Comparison of ENCODE assay signal across 32 cellular contexts in the genomic region with DNA sequence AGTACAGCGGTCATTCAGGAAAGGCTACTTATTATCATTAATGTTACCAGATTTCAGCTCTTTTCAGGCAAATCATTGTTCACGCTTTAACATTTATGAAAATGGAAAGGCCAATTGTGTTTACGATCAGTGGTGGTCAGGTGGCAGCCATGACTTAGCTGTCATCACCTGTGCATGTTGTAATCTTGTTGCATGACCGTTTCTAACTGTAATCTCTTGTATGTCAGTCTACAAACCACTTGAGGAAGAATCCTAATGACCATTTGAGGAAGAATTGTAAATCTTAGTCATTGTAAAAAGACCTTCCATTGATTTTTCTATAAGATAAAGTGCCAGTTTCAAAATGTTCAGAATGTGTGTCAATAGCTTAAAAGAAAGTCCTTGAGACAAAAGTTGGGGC.
"Had no signal": no experiment of that assay in that cellular context is flagged by ENCODE, and none has a peak within 500 bp of the region (broad histone marks: within the 10 kb centered on the region; RNA-seq: fewer than 3 reads in every experiment).

No MANE protein-coding gene starts in this region.

- H3K36me3 Mint-ChIP-seq: activated CD4-positive, alpha-beta memory T cell treated with anti-CD3 and anti-CD28 coated beads for 36 hours; activated CD8-positive, alpha-beta memory T cell treated with anti-CD3 and anti-CD28 coated beads, Interleukin-2, amount 10 ng/mL, durations not matched to agents 7 days and 5 days; activated naive CD4-positive, alpha-beta T cell treated with anti-CD3 and anti-CD28 coated beads, Interleukin-2, amount 50 U/mL, for 24 hours; activated naive CD8-positive, alpha-beta T cell treated with anti-CD3 and anti-CD28 coated beads for 36 hours; brain had no signal

- DNase-seq: activated CD4-positive, alpha-beta memory T cell treated with anti-CD3 and anti-CD28 coated beads for 36 hours; activated CD4-positive, alpha-beta T cell treated with anti-CD3 and anti-CD28 coated beads for 36 hours; activated CD4-positive, alpha-beta T cell treated with anti-CD3 and anti-CD28 coated beads, Interleukin-2, amount 10 ng/mL, durations not matched to agents 24 days and 14 days; activated CD4-positive, CD25-positive, alpha-beta regulatory T cell; activated CD4-positive, CD25-positive, alpha-beta regulatory T cell treated with anti-CD3 and anti-CD28 coated beads, Interleukin-2, amount 50 U/mL, for 72 hours; activated CD8-positive, alpha-beta memory T cell treated with anti-CD3 and anti-CD28 coated beads, Interleukin-2, amount 10 ng/mL, durations not matched to agents 7 days and 5 days; activated CD8-positive, alpha-beta memory T cell treated with anti-CD3 and anti-CD28 coated beads, Interleukin-2, amount 50 U/mL, for 4 hours; activated CD8-positive, alpha-beta T cell treated with anti-CD3 and anti-CD28 coated beads, Interleukin-2, amount 10 ng/mL, durations not matched to agents 7 days and 5 days; activated effector memory CD4-positive, alpha-beta T cell treated with anti-CD3 and anti-CD28 coated beads, Interleukin-2, amount 50 U/mL, for 16 hours; activated naive CD4-positive, alpha-beta T cell treated with anti-CD3 and anti-CD28 coated beads for 36 hours; activated naive CD8-positive, alpha-beta T cell treated with anti-CD3 and anti-CD28 coated beads for 36 hours; activated naive CD8-positive, alpha-beta T cell treated with anti-CD3 and anti-CD28 coated beads, Interleukin-2, amount 50 U/mL, for 24 hours; activated T-cell treated with anti-CD3 and anti-CD28 coated beads, Interleukin-2, amount 50 U/mL, for 1 hour; activated T-cell treated with anti-CD3 and anti-CD28 coated beads, Interleukin-2, amount 50 U/mL, for 48 hours; adrenal gland; central memory CD4-positive, alpha-beta T cell; cerebellar nuclear complex; colonic mucosa; effector CD8-positive, alpha-beta T cell; esophagus squamous epithelium; foreskin melanocyte; heart right ventricle; T-helper 2 cell had no signal

- H3K4me1 Mint-ChIP-seq: activated CD4-positive, alpha-beta T cell treated with anti-CD3 and anti-CD28 coated beads for 36 hours; activated CD4-positive, alpha-beta T cell treated with anti-CD3 and anti-CD28 coated beads, Interleukin-2, amount 10 ng/mL, durations not matched to agents 24 days and 14 days; activated CD8-positive, alpha-beta memory T cell treated with anti-CD3 and anti-CD28 coated beads, Interleukin-2, amount 10 ng/mL, durations not matched to agents 7 days and 5 days; activated naive CD4-positive, alpha-beta T cell treated with anti-CD3 and anti-CD28 coated beads, Interleukin-2, amount 50 U/mL, for 24 hours; brain had no signal

- H3K4me3 ChIP-seq: adrenal gland, ascending aorta, breast epithelium, cardiac muscle cell, colonic mucosa, esophagus squamous epithelium, gastroesophageal sphincter, heart right ventricle had no signal

- ATAC-seq: activated CD4-positive, alpha-beta T cell treated with anti-CD3 and anti-CD28 coated beads for 36 hours; activated CD8-positive, alpha-beta memory T cell treated with anti-CD3 and anti-CD28 coated beads, Interleukin-2, amount 10 ng/mL, durations not matched to agents 7 days and 5 days; activated CD8-positive, alpha-beta T cell treated with anti-CD3 and anti-CD28 coated beads, Interleukin-2, amount 10 ng/mL, durations not matched to agents 7 days and 5 days; activated naive CD8-positive, alpha-beta T cell treated with anti-CD3 and anti-CD28 coated beads, Interleukin-2, amount 50 U/mL, for 24 hours; gastroesophageal sphincter; heart right ventricle had no signal

- H3K4me1 ChIP-seq: adrenal gland, ascending aorta, breast epithelium, colonic mucosa had no signal

- H3K27me3 ChIP-seq: adrenal gland, breast epithelium, cardiac muscle cell, colonic mucosa, esophagus squamous epithelium, gastroesophageal sphincter, heart right ventricle had no signal

- H3K9me3 ChIP-seq: adrenal gland, ascending aorta, breast epithelium, colonic mucosa, esophagus squamous epithelium, gastroesophageal sphincter, heart right ventricle had no signal

- H3K4me3 Mint-ChIP-seq: activated CD4-positive, alpha-beta memory T cell treated with anti-CD3 and anti-CD28 coated beads for 36 hours; activated CD4-positive, alpha-beta T cell treated with anti-CD3 and anti-CD28 coated beads for 36 hours; activated CD4-positive, alpha-beta T cell treated with anti-CD3 and anti-CD28 coated beads, Interleukin-2, amount 10 ng/mL, durations not matched to agents 24 days and 14 days; activated CD8-positive, alpha-beta memory T cell treated with anti-CD3 and anti-CD28 coated beads, Interleukin-2, amount 10 ng/mL, durations not matched to agents 7 days and 5 days; activated CD8-positive, alpha-beta T cell treated with anti-CD3 and anti-CD28 coated beads, Interleukin-2, amount 10 ng/mL, durations not matched to agents 7 days and 5 days; activated naive CD4-positive, alpha-beta T cell treated with anti-CD3 and anti-CD28 coated beads for 36 hours; activated naive CD4-positive, alpha-beta T cell treated with anti-CD3 and anti-CD28 coated beads, Interleukin-2, amount 50 U/mL, for 24 hours; activated naive CD8-positive, alpha-beta T cell treated with anti-CD3 and anti-CD28 coated beads for 36 hours; activated naive CD8-positive, alpha-beta T cell treated with anti-CD3 and anti-CD28 coated beads, Interleukin-2, amount 50 U/mL, for 24 hours; activated T-helper 1 cell treated with anti-CD3 and anti-CD28 coated beads, Interleukin-12 subunit alpha, Interleukin-12 subunit beta, Interleukin-2, Interleukin-4 antibody, amounts not matched to agents 30 ng/mL and 10 ng/mL and 1 ng/mL, durations not matched to agents 14 hours and 24 hours and 36 hours; brain had no signal

- H3K36me3 ChIP-seq: adrenal gland, ascending aorta, breast epithelium, cardiac muscle cell, colonic mucosa, esophagus squamous epithelium, gastroesophageal sphincter, heart right ventricle had no signal

- H3K27ac ChIP-seq: adrenal gland, ascending aorta, breast epithelium, cardiac muscle cell, colonic mucosa, epithelial cell of prostate, esophagus squamous epithelium, gastroesophageal sphincter, heart right ventricle had no signal

- H3K27me3 Mint-ChIP-seq: activated CD4-positive, alpha-beta T cell treated with anti-CD3 and anti-CD28 coated beads for 36 hours; activated naive CD8-positive, alpha-beta T cell treated with anti-CD3 and anti-CD28 coated beads, Interleukin-2, amount 50 U/mL, for 24 hours; brain had no signal

- H3K27ac Mint-ChIP-seq: activated CD4-positive, alpha-beta memory T cell treated with anti-CD3 and anti-CD28 coated beads for 36 hours; activated CD4-positive, alpha-beta T cell treated with anti-CD3 and anti-CD28 coated beads for 36 hours; activated CD4-positive, alpha-beta T cell treated with anti-CD3 and anti-CD28 coated beads, Interleukin-2, amount 10 ng/mL, durations not matched to agents 24 days and 14 days; activated CD8-positive, alpha-beta memory T cell treated with anti-CD3 and anti-CD28 coated beads, Interleukin-2, amount 10 ng/mL, durations not matched to agents 7 days and 5 days; activated CD8-positive, alpha-beta T cell treated with anti-CD3 and anti-CD28 coated beads, Interleukin-2, amount 10 ng/mL, durations not matched to agents 7 days and 5 days; activated naive CD4-positive, alpha-beta T cell treated with anti-CD3 and anti-CD28 coated beads for 36 hours; activated naive CD4-positive, alpha-beta T cell treated with anti-CD3 and anti-CD28 coated beads, Interleukin-2, amount 50 U/mL, for 24 hours; activated naive CD8-positive, alpha-beta T cell treated with anti-CD3 and anti-CD28 coated beads for 36 hours; activated naive CD8-positive, alpha-beta T cell treated with anti-CD3 and anti-CD28 coated beads, Interleukin-2, amount 50 U/mL, for 24 hours; activated T-helper 1 cell treated with anti-CD3 and anti-CD28 coated beads, Interleukin-12 subunit alpha, Interleukin-12 subunit beta, Interleukin-2, Interleukin-4 antibody, amounts not matched to agents 30 ng/mL and 10 ng/mL and 1 ng/mL, durations not matched to agents 14 hours and 24 hours and 36 hours; activated T-helper 2 cell treated with anti-CD3 and anti-CD28 coated beads, Interferon-gamma antibody, Interleukin-2, Interleukin-4, amounts not matched to agents 10 μg/mL and 5 μg/mL and 100 μg/mL, durations not matched to agents 14 hours and 24 hours and 36 hours had no signal

- H3K9me3 Mint-ChIP-seq: activated CD4-positive, alpha-beta memory T cell treated with anti-CD3 and anti-CD28 coated beads for 36 hours; activated CD4-positive, alpha-beta T cell treated with anti-CD3 and anti-CD28 coated beads, Interleukin-2, amount 10 ng/mL, durations not matched to agents 24 days and 14 days; activated naive CD4-positive, alpha-beta T cell treated with anti-CD3 and anti-CD28 coated beads for 36 hours; activated naive CD4-positive, alpha-beta T cell treated with anti-CD3 and anti-CD28 coated beads, Interleukin-2, amount 50 U/mL, for 24 hours; activated naive CD8-positive, alpha-beta T cell treated with anti-CD3 and anti-CD28 coated beads for 36 hours; activated naive CD8-positive, alpha-beta T cell treated with anti-CD3 and anti-CD28 coated beads, Interleukin-2, amount 50 U/mL, for 24 hours; activated T-helper 1 cell treated with anti-CD3 and anti-CD28 coated beads, Interleukin-12 subunit alpha, Interleukin-12 subunit beta, Interleukin-2, Interleukin-4 antibody, amounts not matched to agents 30 ng/mL and 10 ng/mL and 1 ng/mL, durations not matched to agents 14 hours and 24 hours and 36 hours; activated T-helper 2 cell treated with anti-CD3 and anti-CD28 coated beads, Interferon-gamma antibody, Interleukin-2, Interleukin-4, amounts not matched to agents 10 μg/mL and 5 μg/mL and 100 μg/mL, durations not matched to agents 14 hours and 24 hours and 36 hours; brain had no signal
